Comparison of ENCODE assay signal across 27 cellular contexts in the genomic region with DNA sequence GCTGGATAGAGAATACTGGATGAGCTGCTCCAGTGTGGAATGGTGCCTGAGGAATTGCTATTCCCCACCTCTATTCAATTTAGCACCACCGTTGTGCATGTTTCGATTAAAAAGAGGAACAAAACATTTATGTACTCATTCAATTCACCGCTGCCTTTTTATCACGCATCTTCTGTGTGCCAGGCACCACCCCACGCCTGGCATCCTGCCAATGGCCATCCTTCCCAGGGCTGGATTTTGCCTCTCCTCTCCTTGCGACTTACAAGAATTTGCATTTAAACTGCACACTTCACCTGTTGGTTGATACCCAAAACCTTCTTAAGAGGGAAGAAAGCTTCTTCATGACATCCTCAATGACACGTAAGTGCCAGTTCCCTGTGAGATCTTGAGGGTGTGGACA.
"Had no signal": no experiment of that assay in that cellular context is flagged by ENCODE, and none has a peak within 500 bp of the region (broad histone marks: within the 10 kb centered on the region; RNA-seq: fewer than 3 reads in every experiment).

No MANE protein-coding gene starts in this region.

- H3K27me3 ChIP-seq: Peyer's patch had no signal

- H3K9me3 ChIP-seq: Peyer's patch had no signal

- H3K27ac ChIP-seq: Peyer's patch, RWPE1, VCaP had no signal

- H3K4me3 ChIP-seq: Peyer's patch had no signal

- H3K4me1 ChIP-seq: Peyer's patch had no signal

- H3K36me3 ChIP-seq: Peyer's patch had no signal

- DNase-seq: activated B cell treated with CpG ODN at 0.5 μM for 24 hours; activated CD4-positive, alpha-beta memory T cell treated with anti-CD3 and anti-CD28 coated beads for 36 hours; activated CD4-positive, alpha-beta T cell treated with anti-CD3 and anti-CD28 coated beads for 4 hours; activated CD4-positive, alpha-beta T cell treated with anti-CD3 and anti-CD28 coated beads, Interleukin-2, amount 50 U/mL, for 1 hour; activated CD4-positive, CD25-positive, alpha-beta regulatory T cell treated with anti-CD3 and anti-CD28 coated beads, Interleukin-2, amount 50 U/mL, for 72 hours; activated CD8-positive, alpha-beta memory T cell treated with anti-CD3 and anti-CD28 coated beads, Interleukin-2, amount 50 U/mL, for 4 hours; activated naive CD4-positive, alpha-beta T cell treated with anti-CD3 and anti-CD28 coated beads, Interleukin-2, amount 10 ng/mL, durations not matched to agents 7 days and 5 days; activated naive CD8-positive, alpha-beta T cell treated with anti-CD3 and anti-CD28 coated beads, Interleukin-2, amount 50 U/mL, for 24 hours; activated T-cell treated with anti-CD3 and anti-CD28 coated beads for 4 hours; activated T-cell treated with anti-CD3 and anti-CD28 coated beads, Interleukin-2, amount 50 U/mL, for 4 hours; KG1; MM.1S; MV-4-11; NCI-H1092; NCI-H1436 treated with DMSO at 0.1 percent for 48 hours; NCI-H1694 treated with DMSO at 0.1 percent for 48 hours; NCI-H2029; NCI-H2107; NCI-H446; NCI-H510A treated with DMSO at 0.1 percent for 48 hours; Peyer's patch; SW 1271; T-helper 1 cell; T-helper 2 cell; T-helper 9 cell had no signal
